14 cellular contexts compared by ENCODE assay signal in genomic region chr1:147245586-147246021, GRCh38. TPM values are rescaled to one million over a fixed set of nuclear protein-coding genes. Genes with fewer than 3 reads are reported as not detected.
DNase-seq lines count a peak whose midpoint lies in the region; TF ChIP-seq lines count a peak whose summit lies in the region.
"Had no signal": no experiment of that assay in that cellular context is flagged by ENCODE, and none has a peak within 500 bp of the region (broad histone marks: within the 10 kb centered on the region; RNA-seq: fewer than 3 reads in every experiment).

No MANE protein-coding gene starts in this region.

- no peak for TF ChIP-seq CTCF in Loucy (conservative IDR thresholded peaks at IDR 0.05; ENCODE audit: low read length)
- TF ChIP-seq CTCF in neural crest cell (conservative IDR thresholded peaks at IDR 0.05): no peak
- no peak for TF ChIP-seq CTCF in spleen (IDR thresholded peaks at IDR 0.05 in 8 of 11, conservative IDR thresholded peaks at IDR 0.05 in 3 of 11)

- H3K9me2 ChIP-seq in Loucy (replicated peaks; ENCODE audit: low read depth, low read length): no peaks in the 10 kb centered on the region

- H3K27me3 ChIP-seq in Loucy (ENCODE audit: insufficient read depth, low read length, poor library complexity, severe bottlenecking) (no peaks in the 10 kb centered on the region), spleen (replicated peaks in 1 of 7) (no peaks in the 10 kb centered on the region)
- H3K27me3 ChIP-seq: suprapubic skin had no signal

- DNase-seq in activated CD4-positive, alpha-beta T cell treated with anti-CD3 and anti-CD28 coated beads, Interleukin-2, amount 10 ng/mL, durations not matched to agents 24 days and 14 days: no peak
- no peak for DNase-seq in activated CD4-positive, alpha-beta T cell treated with anti-CD3 and anti-CD28 coated beads, Interleukin-2, amount 50 U/mL, for 4 hours
- DNase-seq in activated CD4-positive, alpha-beta memory T cell treated with anti-CD3 and anti-CD28 coated beads for 36 hours: peak; percentile 18
- no peak for DNase-seq in neural crest cell (ENCODE audit: low read depth, low spot score)
- no peak for DNase-seq in HCEC 1CT
- no peak for DNase-seq in spleen
- DNase-seq in NCI-H226: no peak
- DNase-seq: activated CD8-positive, alpha-beta memory T cell treated with anti-CD3 and anti-CD28 coated beads, Interleukin-2, amount 50 U/mL, for 48 hours; caudate nucleus; left ventricle myocardium superior; NCI-H1048 had no signal

- no peak overlapping the region for H3K27ac Mint-ChIP-seq in activated CD4-positive, alpha-beta T cell treated with anti-CD3 and anti-CD28 coated beads, Interleukin-2, amount 10 ng/mL, durations not matched to agents 24 days and 14 days
- peak overlapping the region; percentile 8 for H3K27ac Mint-ChIP-seq in activated CD4-positive, alpha-beta memory T cell treated with anti-CD3 and anti-CD28 coated beads for 36 hours
- H3K27ac Mint-ChIP-seq in neural crest cell (ENCODE audit: unreplicated experiment): no peak overlapping the region

- intact Hi-C loops in activated CD4-positive, alpha-beta T cell treated with anti-CD3 and anti-CD28 coated beads, Interleukin-2, amount 10 ng/mL, durations not matched to agents 24 days and 14 days (cut with micrococcal nuclease): loop anchor here (10.0 kb wide), 1 partner anchor 1089 kb away; no protein-coding TSS in a partner anchor
- intact Hi-C loops in activated CD4-positive, alpha-beta memory T cell treated with anti-CD3 and anti-CD28 coated beads for 36 hours (cut with micrococcal nuclease): no loop called here
- intact Hi-C loops in spleen (cut with DNase I; ENCODE audit: low total_unique reads): no loop called here

- H3K36me3 ChIP-seq in Loucy (ENCODE audit: insufficient read depth, low read length): no peaks in the 10 kb centered on the region
- no peaks in the 10 kb centered on the region for H3K36me3 ChIP-seq in spleen
- H3K36me3 ChIP-seq: suprapubic skin had no signal

- no peak overlapping the region for H3K9ac ChIP-seq in Loucy (ENCODE audit: low read depth, low read length, poor library complexity, severe bottlenecking)

- H3K4me2 ChIP-seq in Loucy (ENCODE audit: low read depth, low read length, poor library complexity, severe bottlenecking): peak overlapping the region; percentile 95

- POLR2A ChIA-PET in activated CD4-positive, alpha-beta memory T cell treated with anti-CD3 and anti-CD28 coated beads for 36 hours (lab: Charles Lee): interaction anchor here (1.3 kb wide), 1 partner anchor 22 kb away, joined by 3 read pairs; no protein-coding TSS in a partner anchor

- peaks cover 79% of the 10 kb centered on the region for H3K79me2 ChIP-seq in Loucy (ENCODE audit: insufficient read depth, low read length)

- CTCF ChIA-PET in activated CD4-positive, alpha-beta memory T cell treated with anti-CD3 and anti-CD28 coated beads for 36 hours (lab: Charles Lee): interaction anchor here (0.6 to 1.4 kb wide), 2 partner anchors 73 to 161 kb away, joined by 3 to 4 read pairs; no protein-coding TSS in a partner anchor

- H3K4me3 ChIP-seq in Loucy (ENCODE audit: low read length, poor library complexity, severe bottlenecking) (peak overlapping the region; percentile 89), spleen (no peak overlapping the region)
- H3K4me3 ChIP-seq: suprapubic skin had no signal

- H3K4me1 Mint-ChIP-seq in activated CD4-positive, alpha-beta T cell treated with anti-CD3 and anti-CD28 coated beads, Interleukin-2, amount 10 ng/mL, durations not matched to agents 24 days and 14 days: peaks cover 48% of the 10 kb centered on the region
- peaks cover 50% of the 10 kb centered on the region for H3K4me1 Mint-ChIP-seq in activated CD4-positive, alpha-beta memory T cell treated with anti-CD3 and anti-CD28 coated beads for 36 hours (ENCODE audit: low read depth)
- H3K4me1 Mint-ChIP-seq in neural crest cell: peaks cover 50% of the 10 kb centered on the region

- no peak for TF ChIP-seq POLR2A in spleen (IDR thresholded peaks at IDR 0.05)

- no peaks in the 10 kb centered on the region for H3K9me3 ChIP-seq in Loucy (ENCODE audit: insufficient read depth, low read depth, low read length)
- no peaks in the 10 kb centered on the region for H3K9me3 ChIP-seq in spleen
- H3K9me3 ChIP-seq: suprapubic skin had no signal

- H3K9me3 Mint-ChIP-seq in activated CD4-positive, alpha-beta T cell treated with anti-CD3 and anti-CD28 coated beads, Interleukin-2, amount 10 ng/mL, durations not matched to agents 24 days and 14 days: no peaks in the 10 kb centered on the region
- no peaks in the 10 kb centered on the region for H3K9me3 Mint-ChIP-seq in activated CD4-positive, alpha-beta memory T cell treated with anti-CD3 and anti-CD28 coated beads for 36 hours
- H3K9me3 Mint-ChIP-seq in neural crest cell: no peaks in the 10 kb centered on the region

- no peak overlapping the region for H2AFZ ChIP-seq in Loucy (ENCODE audit: low read length)

- no peaks in the 10 kb centered on the region for H3F3A ChIP-seq in Loucy (ENCODE audit: low read depth)

- H3K27ac ChIP-seq in spleen: peak overlapping the region in 2 of 8 donors; percentile 3 to 20
- H3K27ac ChIP-seq: suprapubic skin had no signal

- peaks cover 63% of the 10 kb centered on the region for H4K20me1 ChIP-seq in Loucy (ENCODE audit: insufficient read depth, low read length, poor library complexity, severe bottlenecking)

- no peaks in the 10 kb centered on the region for H3K27me3 Mint-ChIP-seq in activated CD4-positive, alpha-beta T cell treated with anti-CD3 and anti-CD28 coated beads, Interleukin-2, amount 10 ng/mL, durations not matched to agents 24 days and 14 days
- no peaks in the 10 kb centered on the region for H3K27me3 Mint-ChIP-seq in activated CD4-positive, alpha-beta memory T cell treated with anti-CD3 and anti-CD28 coated beads for 36 hours
- no peaks in the 10 kb centered on the region for H3K27me3 Mint-ChIP-seq in neural crest cell (ENCODE audit: low read depth)

- peaks cover 18% of the 10 kb centered on the region for H3K36me3 Mint-ChIP-seq in activated CD4-positive, alpha-beta T cell treated with anti-CD3 and anti-CD28 coated beads, Interleukin-2, amount 10 ng/mL, durations not matched to agents 24 days and 14 days (ENCODE audit: low read depth)
- peaks cover 5% of the 10 kb centered on the region for H3K36me3 Mint-ChIP-seq in activated CD4-positive, alpha-beta memory T cell treated with anti-CD3 and anti-CD28 coated beads for 36 hours
- peaks cover 6% of the 10 kb centered on the region for H3K36me3 Mint-ChIP-seq in neural crest cell (ENCODE audit: low read depth)

- WGBS in spleen, 5 donors: 37 to 72% (median 52%) methylated on average over 3 of the region's 3 CpGs

- peaks cover 56% of the 10 kb centered on the region for H3K4me1 ChIP-seq in Loucy (ENCODE audit: insufficient read depth, low read length, poor library complexity, severe bottlenecking)
- H3K4me1 ChIP-seq in spleen: peaks cover 15 to 81% (median 56%) of the 10 kb centered on the region in 6 donors

- peak overlapping the region; percentile 2 for H3K4me3 Mint-ChIP-seq in activated CD4-positive, alpha-beta T cell treated with anti-CD3 and anti-CD28 coated beads, Interleukin-2, amount 10 ng/mL, durations not matched to agents 24 days and 14 days
- no peak overlapping the region for H3K4me3 Mint-ChIP-seq in activated CD4-positive, alpha-beta memory T cell treated with anti-CD3 and anti-CD28 coated beads for 36 hours
- H3K4me3 Mint-ChIP-seq in neural crest cell: peak overlapping the region; percentile 62

RNA-seq across cellular contexts. Expression of gene CHD1L, which starts 3.1 kb away (rescaled TPM):
- total RNA-seq in activated CD4-positive, alpha-beta T cell treated with anti-CD3 and anti-CD28 coated beads, Interleukin-2, amount 10 ng/mL, durations not matched to agents 24 days and 14 days: 72.9 and 80.3 TPM in 2 replicates
- total RNA-seq in activated CD4-positive, alpha-beta memory T cell treated with anti-CD3 and anti-CD28 coated beads for 36 hours: 10 to 100 TPM; 71.2 to 72.0 TPM
- total RNA-seq in neural crest cell (84.6 and 85.5 TPM in 2 replicates), spleen (10 to 100 TPM; 37.1 to 52.6 (median 39.8) TPM)
- polyA plus RNA-seq in spleen: 10 to 100 TPM; 25.8 to 41.5 (median 31.6) TPM

RNA-seq across cellular contexts. Expression of gene FMO5, which starts 20.5 kb away (rescaled TPM):
- 0.12 TPM in 1 of 2 replicates, not detected in the other for total RNA-seq in activated CD4-positive, alpha-beta T cell treated with anti-CD3 and anti-CD28 coated beads, Interleukin-2, amount 10 ng/mL, durations not matched to agents 24 days and 14 days
- under 1 TPM; 0.27 to 0.33 TPM for total RNA-seq in activated CD4-positive, alpha-beta memory T cell treated with anti-CD3 and anti-CD28 coated beads for 36 hours
- total RNA-seq in neural crest cell (0.36 and 0.47 TPM in 2 replicates), spleen (10 to 100 TPM in 2 of 7 donors, 1 to 10 TPM in 5; 3.0 to 13.4 (median 9.6) TPM)
- 1 to 10 TPM; 2.8 to 4.0 (median 3.4) TPM for polyA plus RNA-seq in spleen
- total RNA-seq: HT1080 had no signal
